In genomic region chr6:1391692-1392309, GRCh38 we compare ENCODE assay signal across 14 cellular contexts. TPM values are rescaled to one million over a fixed set of nuclear protein-coding genes. Genes with fewer than 3 reads are reported as not detected.
DNase-seq lines count a peak whose midpoint lies in the region; ATAC-seq and TF ChIP-seq lines count a peak whose summit lies in the region.
"Had no signal": no experiment of that assay in that cellular context is flagged by ENCODE, and none has a peak within 500 bp of the region (broad histone marks: within the 10 kb centered on the region; RNA-seq: fewer than 3 reads in every experiment).

No MANE protein-coding gene starts in this region.

- peaks cover 83% of the 10 kb centered on the region for H3K27me3 Mint-ChIP-seq in CD4-positive, alpha-beta T cell

- H3K4me1 Mint-ChIP-seq in CD4-positive, alpha-beta T cell (ENCODE audit: low read depth), result peaks cover 34% of the 10 kb centered on the region

- H3K9ac ChIP-seq in rectal smooth muscle tissue (ENCODE audit: low read length), result no peak overlapping the region

- no peak for DNase-seq in CD4-positive, alpha-beta T cell
- DNase-seq in SJSA1 (ENCODE audit: low read depth in 1 of 2, low spot score in 2 of 2) (peak in 1 of 2 experiments; percentile 71), foreskin fibroblast (peak in 1 of 2 donors; percentile 76), NCI-H2227 (lab: John Stamatoyannopoulos, UW; ENCODE audit: unreplicated experiment) (no peak), AML-193 (lab: John Stamatoyannopoulos, UW) (no peak), psoas muscle (no peak)
- DNase-seq: NCI-H1694; stimulated activated CD4-positive, alpha-beta T cell treated with anti-CD3 and anti-CD28 coated beads, Interleukin-2, amount 100 ng/mL, for 24 hours had no signal

- no peak for TF ChIP-seq CTCF in CD4-positive, alpha-beta T cell (IDR thresholded peaks at IDR 0.05)
- TF ChIP-seq CTCF in foreskin fibroblast (IDR thresholded peaks at IDR 0.05; ENCODE audit: low read depth, low read length) (no peak), psoas muscle (IDR thresholded peaks at IDR 0.05) (no peak)

- H3K4me1 ChIP-seq in SJSA1 (replicated peaks) (peaks cover 36% of the 10 kb centered on the region), rectal smooth muscle tissue (ENCODE audit: control insufficient read depth, insufficient read depth, low read length) (peaks cover 10% of the 10 kb centered on the region), psoas muscle (peaks cover 4% of the 10 kb centered on the region)

- H3K9me3 Mint-ChIP-seq in CD4-positive, alpha-beta T cell, result no peaks in the 10 kb centered on the region
- H3K9me3 Mint-ChIP-seq: activated T-helper 2 cell treated with anti-CD3 and anti-CD28 coated beads, Interferon-gamma antibody, Interleukin-2, Interleukin-4, amounts not matched to agents 10 μg/mL and 5 μg/mL and 100 μg/mL, durations not matched to agents 14 hours and 24 hours and 36 hours; stimulated activated effector memory CD8-positive, alpha-beta T cell treated with anti-CD3 and anti-CD28 coated beads, Interleukin-12 subunit alpha, Interleukin-12 subunit beta, amount 100 ng/mL, for 72 hours had no signal

- H3K4me3 ChIP-seq in SJSA1 (peak overlapping the region; percentile 83), foreskin fibroblast (ENCODE audit: low read depth in 1 of 2, low read length in 2 of 2) (peak overlapping the region; percentile 77 to 100), rectal smooth muscle tissue (ENCODE audit: low read length) (peak overlapping the region; percentile 66), psoas muscle (no peak overlapping the region)
- H3K4me3 ChIP-seq: cardiac muscle cell had no signal

- CTCF ChIA-PET in CD4-positive, alpha-beta T cell (lab: Charles Lee), result no interaction called here

- H3K36me3 Mint-ChIP-seq in CD4-positive, alpha-beta T cell (ENCODE audit: low read depth), result no peaks in the 10 kb centered on the region

- H3K36me3 ChIP-seq in SJSA1, result peaks cover 71% of the 10 kb centered on the region
- H3K36me3 ChIP-seq in rectal smooth muscle tissue (ENCODE audit: control insufficient read depth, insufficient read depth, low read length), result no peaks in the 10 kb centered on the region
- no peaks in the 10 kb centered on the region for H3K36me3 ChIP-seq in psoas muscle (ENCODE audit: insufficient read depth in 1 of 2, low read depth in 1 of 2)
- H3K36me3 ChIP-seq: cardiac muscle cell, neutrophil had no signal

- no peak overlapping the region for H3K27ac Mint-ChIP-seq in CD4-positive, alpha-beta T cell
- H3K27ac Mint-ChIP-seq: activated T-helper 2 cell treated with anti-CD3 and anti-CD28 coated beads, Interferon-gamma antibody, Interleukin-2, Interleukin-4, amounts not matched to agents 10 μg/mL and 5 μg/mL and 100 μg/mL, durations not matched to agents 14 hours and 24 hours and 36 hours; stimulated activated effector memory CD8-positive, alpha-beta T cell treated with anti-CD3 and anti-CD28 coated beads, Interleukin-12 subunit alpha, Interleukin-12 subunit beta, amount 100 ng/mL, for 72 hours had no signal

- intact Hi-C loops in CD4-positive, alpha-beta T cell (cut with DNase I, micrococcal nuclease), result loop anchor here in 1 of 2 experiments (10.0 kb wide), 1 partner anchor 667 kb away; no protein-coding TSS in a partner anchor
- intact Hi-C loops in psoas muscle (cut with DNase I), result no loop called here

- no peak for ATAC-seq in CD4-positive, alpha-beta T cell (ENCODE audit: poor library complexity)
- ATAC-seq in psoas muscle, result no peak
- no peak for ATAC-seq in GM21825 (IDR thresholded peaks at IDR 0.05; ENCODE audit: unreplicated experiment)
- ATAC-seq: stimulated activated effector memory CD8-positive, alpha-beta T cell treated with anti-CD3 and anti-CD28 coated beads, Interleukin-12 subunit alpha, Interleukin-12 subunit beta, amount 100 ng/mL, for 72 hours had no signal

- WGBS in psoas muscle, 3 donors, result 38 to 42% (median 41%) methylated on average over 12 of the region's 12 CpGs

- POLR2A ChIA-PET in CD4-positive, alpha-beta T cell (lab: Charles Lee), result no interaction called here

- H3K27me3 ChIP-seq in CD4-positive, alpha-beta T cell (ENCODE audit: control insufficient read depth, insufficient read depth, low read length), result peaks cover 85% of the 10 kb centered on the region
- no peaks in the 10 kb centered on the region for H3K27me3 ChIP-seq in SJSA1 (replicated peaks)
- peaks cover 14% of the 10 kb centered on the region for H3K27me3 ChIP-seq in rectal smooth muscle tissue (ENCODE audit: control insufficient read depth, insufficient read depth, low read length)
- H3K27me3 ChIP-seq in psoas muscle (ENCODE audit: insufficient read depth in 3 of 3, low read length in 2 of 3), result peaks cover 0 to 90% (median 52%) of the 10 kb centered on the region in 3 donors

- H3K9me3 ChIP-seq in CD4-positive, alpha-beta T cell (ENCODE audit: control insufficient read depth, low read length), result no peaks in the 10 kb centered on the region
- H3K9me3 ChIP-seq in SJSA1 (replicated peaks) (no peaks in the 10 kb centered on the region), psoas muscle (no peaks in the 10 kb centered on the region)
- H3K9me3 ChIP-seq: neutrophil had no signal

- H3K27ac ChIP-seq in CD4-positive, alpha-beta T cell (ENCODE audit: low read depth, low read length), result no peak overlapping the region
- peak overlapping the region; percentile 67 for H3K27ac ChIP-seq in SJSA1
- H3K27ac ChIP-seq in rectal smooth muscle tissue (ENCODE audit: low read depth, low read length), result peak overlapping the region; percentile 91
- no peak overlapping the region for H3K27ac ChIP-seq in psoas muscle
- H3K27ac ChIP-seq: cardiac muscle cell, neutrophil had no signal

- H3K4me3 Mint-ChIP-seq in CD4-positive, alpha-beta T cell, result peak overlapping the region; percentile 27

RNA-seq across cellular contexts. Expression of gene FOXF2, which starts 2.4 kb away (rescaled TPM):
- total RNA-seq in CD4-positive, alpha-beta T cell, result not detected
- total RNA-seq in SJSA1 (2014; rRNA removed; shearing (Covaris generic)), result 48.2 and 51.6 TPM in 2 replicates
- under 1 TPM; 0.12 to 0.54 (median 0.28) TPM for total RNA-seq in psoas muscle
- polyA plus RNA-seq in psoas muscle, result under 1 TPM; 0.07 to 0.42 (median 0.17) TPM
- total RNA-seq: activated T-helper 2 cell treated with anti-CD3 and anti-CD28 coated beads, Interferon-gamma antibody, Interleukin-2, Interleukin-4, amounts not matched to agents 10 μg/mL and 5 μg/mL and 100 μg/mL, durations not matched to agents 14 hours and 24 hours and 36 hours had no signal

Comparison
In these comparisons a context has a peak if more than half of its experiments do, and no peak if none do; other contexts are left out.
1. H3K27ac ChIP-seq: peak in SJSA1 (single experiment) and rectal smooth muscle tissue (single experiment); none in CD4-positive, alpha-beta T cell (single experiment) and psoas muscle (single experiment).
2. RNA of gene FOXF2, which starts 2.4 kb away (total RNA-seq): 48.2 to 51.6 TPM in SJSA1; 0.12 to 0.54 TPM in psoas muscle and not detected in CD4-positive, alpha-beta T cell; every median in the first group is over 10 times any median in the second.